Comparison of ENCODE assay signal across 31 cellular contexts in the genomic region with DNA sequence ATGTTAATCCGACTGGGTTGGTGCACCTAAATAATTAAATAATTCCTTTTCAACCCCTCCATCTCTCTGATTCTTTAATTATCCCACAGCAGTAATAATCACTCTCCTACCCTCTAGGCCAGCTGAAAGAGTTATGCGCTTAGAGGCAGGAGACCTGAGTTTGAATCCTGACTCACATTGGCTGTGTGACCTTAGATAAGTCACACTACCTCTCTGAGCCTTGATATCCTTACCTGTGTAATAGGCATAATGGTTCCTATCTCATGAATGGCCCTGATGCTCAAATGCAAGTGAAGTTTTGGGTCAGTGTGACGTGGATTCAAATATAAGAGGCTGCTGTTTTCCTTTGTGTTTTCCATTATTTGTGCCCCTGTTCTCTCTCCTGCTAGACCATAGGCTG. TPM values are rescaled to one million over a fixed set of nuclear protein-coding genes. Genes with fewer than 3 reads are reported as not detected.
"Had no signal": no experiment of that assay in that cellular context is flagged by ENCODE, and none has a peak within 500 bp of the region (broad histone marks: within the 10 kb centered on the region; RNA-seq: fewer than 3 reads in every experiment).

No MANE protein-coding gene starts in this region.

- H3K9me3 ChIP-seq: heart right ventricle, left lung, mucosa of descending colon, ovary, thyroid gland, upper lobe of right lung had no signal

- H3K4me1 ChIP-seq: left lung, upper lobe of right lung had no signal

- H3K27ac ChIP-seq: left lung, thyroid gland, upper lobe of right lung, VCaP had no signal

- H3K27me3 Mint-ChIP-seq: stimulated activated naive CD8-positive, alpha-beta T cell treated with anti-CD3 and anti-CD28 coated beads, Interleukin-15, Interleukin-2, amounts not matched to agents 100 ng/mL and 50 ng/mL, for 24 hours had no signal

- H3K9me3 Mint-ChIP-seq: activated T-helper 1 cell treated with anti-CD3 and anti-CD28 coated beads, Interleukin-12 subunit alpha, Interleukin-12 subunit beta, Interleukin-2, Interleukin-4 antibody, amounts not matched to agents 30 ng/mL and 10 ng/mL and 1 ng/mL, durations not matched to agents 14 hours and 24 hours and 36 hours; stimulated activated naive CD8-positive, alpha-beta T cell treated with anti-CD3 and anti-CD28 coated beads, Interleukin-15, Interleukin-2, amounts not matched to agents 100 ng/mL and 50 ng/mL, for 24 hours had no signal

- H3K27ac Mint-ChIP-seq: activated T-helper 1 cell treated with anti-CD3 and anti-CD28 coated beads, Interleukin-12 subunit alpha, Interleukin-12 subunit beta, Interleukin-2, Interleukin-4 antibody, amounts not matched to agents 30 ng/mL and 10 ng/mL and 1 ng/mL, durations not matched to agents 14 hours and 24 hours and 36 hours; stimulated activated naive CD8-positive, alpha-beta T cell treated with anti-CD3 and anti-CD28 coated beads, Interleukin-15, Interleukin-2, amounts not matched to agents 100 ng/mL and 50 ng/mL, for 24 hours had no signal

- H3K4me3 Mint-ChIP-seq: activated T-helper 1 cell treated with anti-CD3 and anti-CD28 coated beads, Interleukin-12 subunit alpha, Interleukin-12 subunit beta, Interleukin-2, Interleukin-4 antibody, amounts not matched to agents 30 ng/mL and 10 ng/mL and 1 ng/mL, durations not matched to agents 14 hours and 24 hours and 36 hours; stimulated activated naive CD8-positive, alpha-beta T cell treated with anti-CD3 and anti-CD28 coated beads, Interleukin-15, Interleukin-2, amounts not matched to agents 100 ng/mL and 50 ng/mL, for 24 hours had no signal

- H3K27me3 ChIP-seq: heart right ventricle, left lung, ovary, thyroid gland, upper lobe of right lung had no signal

- DNase-seq: activated CD4-positive, alpha-beta T cell treated with anti-CD3 and anti-CD28 coated beads for 4 hours; activated CD4-positive, alpha-beta T cell treated with anti-CD3 and anti-CD28 coated beads, Interleukin-2, amount 50 U/mL, for 48 hours; activated CD8-positive, alpha-beta memory T cell treated with anti-CD3 and anti-CD28 coated beads for 24 hours; activated effector memory CD4-positive, alpha-beta T cell treated with anti-CD3 and anti-CD28 coated beads, Interleukin-2, amount 50 U/mL, for 16 hours; activated naive CD4-positive, alpha-beta T cell treated with anti-CD3 and anti-CD28 coated beads, Interleukin-2, amount 50 U/mL, for 16 hours; amniotic stem cell; caudate nucleus; foreskin fibroblast; heart right ventricle; left lung; mesendoderm; mucosa of descending colon; ovary; stimulated activated CD4-positive, alpha-beta T cell treated with anti-CD3 and anti-CD28 coated beads, Interleukin-12 subunit alpha, Interleukin-12 subunit beta, amount 100 ng/mL, for 4 hours; stimulated activated CD4-positive, alpha-beta T cell treated with anti-CD3 and anti-CD28 coated beads, Interleukin-4, amount 100 ng/mL, for 1 hour; substantia nigra; T-helper 1 cell; thyroid gland; upper lobe of right lung had no signal

- H3K36me3 ChIP-seq: left lung, ovary, thyroid gland, upper lobe of right lung had no signal

- ATAC-seq: esophagus mucosa, mucosa of descending colon, upper lobe of right lung had no signal

- H3K4me3 ChIP-seq: heart right ventricle, left lung, lung, mucosa of descending colon, ovary, thyroid gland, upper lobe of right lung had no signal

RNA-seq across cellular contexts. Expression of a gene that starts 8.1 kb away (rescaled TPM):
- total RNA-seq: activated T-helper 1 cell treated with anti-CD3 and anti-CD28 coated beads, Interleukin-12 subunit alpha, Interleukin-12 subunit beta, Interleukin-2, Interleukin-4 antibody, amounts not matched to agents 30 ng/mL and 10 ng/mL and 1 ng/mL, durations not matched to agents 14 hours and 24 hours and 36 hours had no signal
- polyA plus RNA-seq: neural cell had no signal

RNA-seq across cellular contexts. Expression of a gene that starts 39.1 kb away (rescaled TPM):
- total RNA-seq: activated T-helper 1 cell treated with anti-CD3 and anti-CD28 coated beads, Interleukin-12 subunit alpha, Interleukin-12 subunit beta, Interleukin-2, Interleukin-4 antibody, amounts not matched to agents 30 ng/mL and 10 ng/mL and 1 ng/mL, durations not matched to agents 14 hours and 24 hours and 36 hours; astrocyte; chondrocyte; glomerular endothelial cell; myocyte; pulmonary artery endothelial cell; skeletal muscle tissue had no signal
- polyA plus RNA-seq: neural cell had no signal
